Comparison of ENCODE assay signal across 12 cellular contexts in the genomic region with DNA sequence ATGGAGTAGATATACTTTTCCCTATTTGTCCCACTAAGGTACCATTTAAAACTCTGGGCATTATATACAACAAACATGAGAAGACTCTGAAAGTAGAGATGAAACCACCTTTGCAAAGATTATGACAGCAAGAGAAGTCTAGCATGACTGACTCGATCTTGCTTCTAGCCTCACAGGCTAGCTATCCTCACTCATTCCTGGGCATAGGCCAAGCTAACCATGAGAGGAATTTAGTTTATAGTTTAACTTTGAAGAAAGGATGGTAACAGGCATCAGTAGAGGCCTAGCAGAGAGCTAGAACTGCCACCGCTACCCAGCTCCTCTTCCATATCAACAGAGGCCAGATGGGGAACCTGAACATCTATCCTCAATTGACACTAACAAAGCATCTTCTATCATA.
"Had no signal": no experiment of that assay in that cellular context is flagged by ENCODE, and none has a peak within 500 bp of the region (broad histone marks: within the 10 kb centered on the region; RNA-seq: fewer than 3 reads in every experiment).

No MANE protein-coding gene starts in this region.

- H3K9me3 ChIP-seq: ovary had no signal

- H3K4me3 ChIP-seq: lung, neural progenitor cell, ovary had no signal

- ATAC-seq: esophagus mucosa; left colon; sciatic nerve; stimulated activated naive CD8-positive, alpha-beta T cell treated with anti-CD3 and anti-CD28 coated beads, Interleukin-15, amount 100 ng/mL, for 72 hours had no signal

- H3K27me3 ChIP-seq: neural progenitor cell, ovary had no signal

- H3K36me3 ChIP-seq: neural progenitor cell, ovary had no signal

- DNase-seq: activated naive CD4-positive, alpha-beta T cell treated with Interleukin-2 at 50 U/mL for 16 hours; activated T-cell treated with anti-CD3 and anti-CD28 coated beads for 4 hours; glutamatergic neuron; hypothalamus; left colon; ovary; stimulated activated naive CD8-positive, alpha-beta T cell treated with anti-CD3 and anti-CD28 coated beads, Interleukin-15, amount 100 ng/mL, for 72 hours had no signal

- H2AFZ ChIP-seq: neural progenitor cell had no signal

- H3K27ac ChIP-seq: neural progenitor cell, ovary had no signal

- H3K9ac ChIP-seq: neural progenitor cell had no signal

- H3K4me2 ChIP-seq: neural progenitor cell had no signal

- FAIRE-seq: astrocyte had no signal
